Comparison of ENCODE assay signal across 25 cellular contexts in the genomic region with DNA sequence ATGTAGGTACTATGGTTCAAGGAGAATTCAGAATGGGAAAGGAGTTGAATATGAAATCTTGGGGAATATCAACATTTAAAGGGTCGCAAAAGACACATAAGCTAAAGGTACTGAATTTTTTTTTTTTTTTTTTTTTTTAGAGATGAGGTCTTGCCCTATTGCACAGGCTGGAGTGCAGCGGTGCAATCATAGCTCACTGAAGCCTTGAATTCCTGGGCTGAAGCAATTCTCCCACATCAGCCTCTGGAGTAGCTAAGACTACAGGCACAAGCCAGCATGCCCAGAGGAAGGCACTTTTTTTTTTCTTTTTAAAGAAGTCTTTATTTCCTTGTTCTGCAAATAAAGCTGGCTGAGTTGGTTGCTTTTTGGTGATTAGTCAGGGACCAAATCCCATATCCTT.
"Had no signal": no experiment of that assay in that cellular context is flagged by ENCODE, and none has a peak within 500 bp of the region (broad histone marks: within the 10 kb centered on the region; RNA-seq: fewer than 3 reads in every experiment).

No MANE protein-coding gene starts in this region.

- H3K4me1 ChIP-seq: ascending aorta, breast epithelium, colonic mucosa had no signal

- DNase-seq: activated B cell treated with CpG ODN at 0.5 μM for 24 hours; activated CD4-positive, alpha-beta memory T cell treated with anti-CD3 and anti-CD28 coated beads, Interleukin-2, amount 10 ng/mL, durations not matched to agents 7 days and 5 days; activated CD4-positive, alpha-beta T cell treated with anti-CD3 and anti-CD28 coated beads, Interleukin-2, amount 10 ng/mL, durations not matched to agents 24 days and 14 days; activated CD4-positive, alpha-beta T cell treated with anti-CD3 and anti-CD28 coated beads, Interleukin-2, amount 50 U/mL, for 4 hours; activated CD8-positive, alpha-beta memory T cell treated with anti-CD3 and anti-CD28 coated beads, Interleukin-2, amount 50 U/mL, for 48 hours; activated gamma-delta T cell; activated naive CD4-positive, alpha-beta T cell; activated naive CD4-positive, alpha-beta T cell treated with anti-CD3 and anti-CD28 coated beads, Interleukin-2, amount 10 ng/mL, durations not matched to agents 7 days and 5 days; activated naive CD8-positive, alpha-beta T cell treated with anti-CD3 and anti-CD28 coated beads, Interleukin-2, amount 10 ng/mL, durations not matched to agents 7 days and 5 days; activated T-cell treated with anti-CD3 and anti-CD28 coated beads for 4 hours; activated T-cell treated with anti-CD3 and anti-CD28 coated beads, Interleukin-2, amount 50 U/mL, for 24 hours; activated T-cell treated with anti-CD3 and anti-CD28 coated beads, Interleukin-2, amount 50 U/mL, for 72 hours; central memory CD4-positive, alpha-beta T cell; cerebellar nuclear complex; colonic mucosa; effector CD8-positive, alpha-beta T cell; esophagus squamous epithelium; T-helper 1 cell; T-helper 17 cell; T1000; WERI-Rb-1 had no signal

- H3K27ac ChIP-seq: ascending aorta, breast epithelium, cardiac muscle cell, colonic mucosa, epithelial cell of prostate, esophagus squamous epithelium, WERI-Rb-1 had no signal

- H3K36me3 ChIP-seq: ascending aorta, breast epithelium, cardiac muscle cell, colonic mucosa, esophagus squamous epithelium, WERI-Rb-1 had no signal

- H3K9me3 ChIP-seq: ascending aorta, breast epithelium, colonic mucosa, esophagus squamous epithelium had no signal

- H3K4me3 ChIP-seq: ascending aorta, breast epithelium, cardiac muscle cell, colonic mucosa, esophagus squamous epithelium had no signal

- H3K27me3 ChIP-seq: ascending aorta, breast epithelium, cardiac muscle cell, colonic mucosa, esophagus squamous epithelium had no signal
